12 cellular contexts compared by ENCODE assay signal in genomic region chr4:125322363-125322730, GRCh38.
DNase-seq lines count a peak whose midpoint lies in the region; ATAC-seq and TF ChIP-seq lines count a peak whose summit lies in the region.
"Had no signal": no experiment of that assay in that cellular context is flagged by ENCODE, and none has a peak within 500 bp of the region (broad histone marks: within the 10 kb centered on the region; RNA-seq: fewer than 3 reads in every experiment).

No MANE protein-coding gene starts in this region.

- no peak for DNase-seq in HFF-Myc (ENCODE audit: extremely low read depth, low read depth)
- peak; percentile 83 for DNase-seq in brain microvascular endothelial cell
- DNase-seq in kidney tubule cell (ENCODE audit: low spot score) = peak; percentile 38
- peak; percentile 48 for DNase-seq in stromal cell of bone marrow (ENCODE audit: low read depth)
- no peak for DNase-seq in NCI-H2107 treated with DMSO at 0.1 percent for 48 hours (lab: John Stamatoyannopoulos, UW; ENCODE audit: unreplicated experiment)
- no peak for DNase-seq in HuH-7.5 (ENCODE audit: low spot score)
- no peak for DNase-seq in NCI-H748 (lab: John Stamatoyannopoulos, UW; ENCODE audit: unreplicated experiment)
- DNase-seq: activated CD4-positive, alpha-beta T cell treated with anti-CD3 and anti-CD28 coated beads, Interleukin-2, amount 10 ng/mL, durations not matched to agents 7 days and 5 days; adrenal gland; right lobe of liver; stimulated activated naive CD8-positive, alpha-beta T cell treated with anti-CD3 and anti-CD28 coated beads, Interleukin-15, Interleukin-2, amounts not matched to agents 100 U/mL and 50 U/mL, for 24 hours had no signal

- H3K27ac ChIP-seq in brain microvascular endothelial cell = peak overlapping the region; percentile 66
- H3K27ac ChIP-seq: right lobe of liver had no signal

- ATAC-seq in HG03378 (IDR thresholded peaks at IDR 0.05; ENCODE audit: unreplicated experiment) = no peak
- ATAC-seq: stimulated activated naive CD8-positive, alpha-beta T cell treated with anti-CD3 and anti-CD28 coated beads, Interleukin-15, Interleukin-2, amounts not matched to agents 100 U/mL and 50 U/mL, for 24 hours had no signal

- TF ChIP-seq CTCF in HFF-Myc (IDR thresholded peaks at IDR 0.05; ENCODE audit: low read depth, low read length, missing control alignments) = no peak
- TF ChIP-seq CTCF in brain microvascular endothelial cell (IDR thresholded peaks at IDR 0.05; ENCODE audit: low read depth, low read length, missing control alignments) = no peak

- H3K36me3 ChIP-seq in brain microvascular endothelial cell (replicated peaks) = no peaks in the 10 kb centered on the region
- H3K36me3 ChIP-seq: adrenal gland, right lobe of liver had no signal

- in situ Hi-C loops in brain microvascular endothelial cell (cut with HindIII; ENCODE audit: low pct_ligation_motif_present, low sequenced_read_pairs) = loop anchor here (25.0 kb wide), 1 partner anchor 440 kb away; no protein-coding TSS in a partner anchor

- no peaks in the 10 kb centered on the region for H3K27me3 ChIP-seq in brain microvascular endothelial cell (replicated peaks)
- H3K27me3 ChIP-seq: adrenal gland, right lobe of liver had no signal

- H3K4me3 ChIP-seq in HFF-Myc (replicated peaks; ENCODE audit: low read depth, low read length) = 0 out of 2 replicates have a peak overlapping the region, but pooled peaks have one; percentile 1
- no peak overlapping the region for H3K4me3 ChIP-seq in brain microvascular endothelial cell (ENCODE audit: low read depth, low read length)
- H3K4me3 ChIP-seq: adrenal gland, right lobe of liver had no signal

Comparison
In these comparisons a context has a peak if more than half of its experiments do, and no peak if none do; other contexts are left out.
1. DNase-seq: peak in brain microvascular endothelial cell (single experiment), kidney tubule cell (single experiment) and stromal cell of bone marrow (single experiment); none in HFF-Myc (single experiment), NCI-H2107 treated with DMSO at 0.1 percent for 48 hours (single experiment), HuH-7.5 (single experiment) and NCI-H748 (single experiment).